In genomic region chr16:57102888-57103879, GRCh38 we compare ENCODE assay signal across 30 cellular contexts. TPM values are rescaled to one million over a fixed set of nuclear protein-coding genes. Genes with fewer than 3 reads are reported as not detected.
A peak's percentile ranks its signal among the peaks of the same experiment; 100 is the strongest.
DNase-seq lines count a peak whose midpoint lies in the region; ATAC-seq and TF ChIP-seq lines count a peak whose summit lies in the region.
"Had no signal": no experiment of that assay in that cellular context is flagged by ENCODE, and none has a peak within 500 bp of the region (broad histone marks: within the 10 kb centered on the region; RNA-seq: fewer than 3 reads in every experiment).

No MANE protein-coding gene starts in this region.

- no peak for TF ChIP-seq POLR2A in gastroesophageal sphincter (IDR thresholded peaks at IDR 0.05)

- H3K27ac Mint-ChIP-seq in effector memory CD8-positive, alpha-beta T cell = peak overlapping the region; percentile 26 to 77
- H3K27ac Mint-ChIP-seq: activated naive CD4-positive, alpha-beta T cell treated with anti-CD3 and anti-CD28 coated beads for 36 hours; activated T-helper 1 cell treated with anti-CD3 and anti-CD28 coated beads, Interleukin-12 subunit alpha, Interleukin-12 subunit beta, Interleukin-2, Interleukin-4 antibody, amounts not matched to agents 30 ng/mL and 10 ng/mL and 1 ng/mL, durations not matched to agents 14 hours and 24 hours and 36 hours had no signal

- H3K4me3 Mint-ChIP-seq in effector memory CD8-positive, alpha-beta T cell = no peak overlapping the region
- H3K4me3 Mint-ChIP-seq: activated naive CD4-positive, alpha-beta T cell treated with anti-CD3 and anti-CD28 coated beads for 36 hours; activated T-helper 1 cell treated with anti-CD3 and anti-CD28 coated beads, Interleukin-12 subunit alpha, Interleukin-12 subunit beta, Interleukin-2, Interleukin-4 antibody, amounts not matched to agents 30 ng/mL and 10 ng/mL and 1 ng/mL, durations not matched to agents 14 hours and 24 hours and 36 hours had no signal

- no peak overlapping the region for H3K4me2 ChIP-seq in osteoblast (ENCODE audit: insufficient read depth, low read length)
- H3K4me2 ChIP-seq: hepatocyte, KMS-11 had no signal

- TF ChIP-seq CTCF in osteoblast (IDR thresholded peaks at IDR 0.05; ENCODE audit: extremely low read depth, low read depth, low read length) = no peak
- TF ChIP-seq CTCF in gastroesophageal sphincter (IDR thresholded peaks at IDR 0.05) = no peak

- H3K4me1 Mint-ChIP-seq in effector memory CD8-positive, alpha-beta T cell (ENCODE audit: low read depth in 2 of 2) = peaks cover 22 to 24% of the 10 kb centered on the region in 2 donors

- H3K9me3 Mint-ChIP-seq in effector memory CD8-positive, alpha-beta T cell = no peaks in the 10 kb centered on the region
- H3K9me3 Mint-ChIP-seq: activated naive CD4-positive, alpha-beta T cell treated with anti-CD3 and anti-CD28 coated beads for 36 hours; activated T-helper 1 cell treated with anti-CD3 and anti-CD28 coated beads, Interleukin-12 subunit alpha, Interleukin-12 subunit beta, Interleukin-2, Interleukin-4 antibody, amounts not matched to agents 30 ng/mL and 10 ng/mL and 1 ng/mL, durations not matched to agents 14 hours and 24 hours and 36 hours had no signal

- no peak for TF ChIP-seq EP300 in gastroesophageal sphincter (IDR thresholded peaks at IDR 0.05)

- H3K27me3 Mint-ChIP-seq in effector memory CD8-positive, alpha-beta T cell = no peaks in the 10 kb centered on the region

- ATAC-seq in effector memory CD8-positive, alpha-beta T cell (replicated peaks) = no peak
- ATAC-seq in gastroesophageal sphincter = no peak
- no peak for ATAC-seq in GM21786 (IDR thresholded peaks at IDR 0.05; ENCODE audit: unreplicated experiment)
- no peak for ATAC-seq in GM21515 (IDR thresholded peaks at IDR 0.05; ENCODE audit: unreplicated experiment)
- ATAC-seq: left cardiac atrium; stimulated activated naive CD8-positive, alpha-beta T cell treated with anti-CD3 and anti-CD28 coated beads, Interleukin-15, Interleukin-2, amounts not matched to agents 100 U/mL and 50 U/mL, for 24 hours had no signal

- no peak overlapping the region for H3K27ac ChIP-seq in osteoblast (ENCODE audit: low read depth, low read length)
- H3K27ac ChIP-seq in gastroesophageal sphincter = no peak overlapping the region
- H3K27ac ChIP-seq: breast epithelium, esophagus squamous epithelium, hepatocyte, KMS-11, thyroid gland, WERI-Rb-1 had no signal

- no peaks in the 10 kb centered on the region for H3K27me3 ChIP-seq in osteoblast (ENCODE audit: insufficient read depth, low read length)
- H3K27me3 ChIP-seq in gastroesophageal sphincter = no peaks in the 10 kb centered on the region
- H3K27me3 ChIP-seq: BE2C, breast epithelium, esophagus squamous epithelium, hepatocyte, thyroid gland had no signal

- no peak overlapping the region for H3K4me3 ChIP-seq in osteoblast (ENCODE audit: insufficient read depth, low read length)
- no peak overlapping the region for H3K4me3 ChIP-seq in gastroesophageal sphincter
- H3K4me3 ChIP-seq: breast epithelium, esophagus squamous epithelium, hepatocyte, thyroid gland had no signal

- H3K4me1 ChIP-seq in osteoblast (ENCODE audit: insufficient read depth, low read length) (peaks cover 9% of the 10 kb centered on the region), gastroesophageal sphincter (peaks cover 0 to 24% (median 0%) of the 10 kb centered on the region in 3 donors)
- H3K4me1 ChIP-seq: breast epithelium had no signal

- H3K36me3 ChIP-seq in osteoblast (ENCODE audit: insufficient read depth, low read length) (no peaks in the 10 kb centered on the region), gastroesophageal sphincter (no peaks in the 10 kb centered on the region)
- H3K36me3 ChIP-seq: BE2C, breast epithelium, esophagus squamous epithelium, thyroid gland, WERI-Rb-1 had no signal

- 71 to 83% methylated on average over 8 to 15 of the region's 16 CpGs for WGBS in gastroesophageal sphincter (ENCODE audit: low coverage in 1 of 2), 2 donors

- peaks cover 5% of the 10 kb centered on the region for H4K20me1 ChIP-seq in osteoblast (ENCODE audit: insufficient read depth, low read length)

- DNase-seq in Ammon's horn (ENCODE audit: low spot score) (peak; percentile 65), NCI-H69 (lab: John Stamatoyannopoulos, UW) (peak; percentile 16), osteoblast (ENCODE audit: insufficient read length, low spot score, missing footprints) (peak; percentile 25), NCI-H1417 treated with DMSO at 0.1 percent for 48 hours (lab: John Stamatoyannopoulos, UW) (no peak)
- DNase-seq in effector memory CD8-positive, alpha-beta T cell = no peak
- DNase-seq: activated CD4-positive, alpha-beta T cell treated with anti-CD3 and anti-CD28 coated beads, Interleukin-2, amount 50 U/mL, for 1 hour; activated naive CD4-positive, alpha-beta T cell treated with anti-CD3 and anti-CD28 coated beads for 36 hours; amniotic stem cell; BE2C; cortex of kidney; esophagus squamous epithelium; foreskin melanocyte; HCEC 1CT; left cardiac atrium; mammary epithelial cell; NCI-H1436 treated with DMSO at 0.1 percent for 48 hours; NCI-H510A treated with DMSO at 0.1 percent for 48 hours; SHP77; stimulated activated CD4-positive, alpha-beta T cell treated with anti-CD3 and anti-CD28 coated beads, Interleukin-15, amount 100 ng/mL, for 24 hours; stimulated activated naive CD8-positive, alpha-beta T cell treated with anti-CD3 and anti-CD28 coated beads, Interleukin-15, Interleukin-2, amounts not matched to agents 100 U/mL and 50 U/mL, for 24 hours; T1000; thyroid gland; WERI-Rb-1 had no signal

- no peaks in the 10 kb centered on the region for H3K79me2 ChIP-seq in osteoblast (ENCODE audit: insufficient read depth, low read length)
- H3K79me2 ChIP-seq: hepatocyte had no signal

- H3K36me3 Mint-ChIP-seq in effector memory CD8-positive, alpha-beta T cell (ENCODE audit: insufficient read depth) = no peaks in the 10 kb centered on the region

- H3K9me3 ChIP-seq in osteoblast (ENCODE audit: low read depth, low read length) (no peaks in the 10 kb centered on the region), gastroesophageal sphincter (no peaks in the 10 kb centered on the region)
- H3K9me3 ChIP-seq: BE2C, breast epithelium, esophagus squamous epithelium, thyroid gland had no signal

- H2AFZ ChIP-seq in osteoblast (ENCODE audit: low read length) = no peak overlapping the region
- H2AFZ ChIP-seq: hepatocyte had no signal

RNA-seq across cellular contexts. Expression of gene CPNE2, which starts 10.8 kb away (rescaled TPM):
- total RNA-seq in osteoblast (11.6 and 15.3 TPM in 2 replicates), gastroesophageal sphincter (10 to 100 TPM; 18.0 to 38.7 (median 27.8) TPM)

Comparison
In these comparisons a context has a peak if more than half of its experiments do, and no peak if none do; other contexts are left out.
1. DNase-seq: peak in Ammon's horn (single experiment), NCI-H69 (single experiment) and osteoblast (single experiment); none in effector memory CD8-positive, alpha-beta T cell (0 of 3) and NCI-H1417 treated with DMSO at 0.1 percent for 48 hours (single experiment).